1 cellular context compared by ENCODE assay signal in the genomic region with DNA sequence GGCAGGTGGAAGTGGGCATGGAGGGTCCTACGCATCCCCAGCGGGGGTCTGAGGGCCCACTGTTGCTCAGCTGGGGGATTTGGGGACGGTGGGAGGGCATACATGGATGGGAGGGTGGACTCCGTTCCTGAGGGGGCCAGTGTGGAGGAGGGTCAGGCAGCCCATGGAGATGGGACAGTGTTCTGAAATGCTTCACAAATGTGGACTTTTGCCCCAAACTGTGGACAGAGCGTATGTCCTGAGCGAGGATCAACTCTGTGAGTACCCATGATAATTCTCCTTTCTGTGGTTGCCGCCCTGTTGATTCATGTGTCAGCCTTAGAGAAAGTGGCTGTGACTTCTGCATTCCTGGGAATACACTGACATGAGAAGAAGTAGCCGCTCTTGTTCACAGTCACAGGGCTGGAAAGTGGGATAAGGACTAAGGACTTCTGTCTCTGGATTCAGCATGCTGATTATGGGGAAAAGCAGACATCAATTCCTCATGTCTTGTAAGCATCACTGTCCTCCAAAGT.
TF ChIP-seq lines count a peak whose summit lies in the region.

No MANE protein-coding gene starts in this region.

TF ChIP-seq in HepG2, 621 proteins besides CTCF, POLR2A, EP300 and RAD21 (continued from another document):
- TF ChIP-seq, protein P1, sequence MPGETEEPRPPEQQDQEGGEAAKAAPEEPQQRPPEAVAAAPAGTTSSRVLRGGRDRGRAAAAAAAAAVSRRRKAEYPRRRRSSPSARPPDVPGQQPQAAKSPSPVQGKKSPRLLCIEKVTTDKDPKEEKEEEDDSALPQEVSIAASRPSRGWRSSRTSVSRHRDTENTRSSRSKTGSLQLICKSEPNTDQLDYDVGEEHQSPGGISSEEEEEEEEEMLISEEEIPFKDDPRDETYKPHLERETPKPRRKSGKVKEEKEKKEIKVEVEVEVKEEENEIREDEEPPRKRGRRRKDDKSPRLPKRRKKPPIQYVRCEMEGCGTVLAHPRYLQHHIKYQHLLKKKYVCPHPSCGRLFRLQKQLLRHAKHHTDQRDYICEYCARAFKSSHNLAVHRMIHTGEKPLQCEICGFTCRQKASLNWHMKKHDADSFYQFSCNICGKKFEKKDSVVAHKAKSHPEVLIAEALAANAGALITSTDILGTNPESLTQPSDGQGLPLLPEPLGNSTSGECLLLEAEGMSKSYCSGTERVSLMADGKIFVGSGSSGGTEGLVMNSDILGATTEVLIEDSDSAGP (CRISPR knock-in tag; IDR thresholded peaks at IDR 0.05; ENCODE audit: borderline replicate concordance), result no peak
- TF ChIP-seq FOXA1 (IDR thresholded peaks at IDR 0.05), result no peak
- peak; percentile 59 for TF ChIP-seq FOXA1 (CRISPR knock-in tag; IDR thresholded peaks at IDR 0.05)
- TF ChIP-seq, protein P2, sequence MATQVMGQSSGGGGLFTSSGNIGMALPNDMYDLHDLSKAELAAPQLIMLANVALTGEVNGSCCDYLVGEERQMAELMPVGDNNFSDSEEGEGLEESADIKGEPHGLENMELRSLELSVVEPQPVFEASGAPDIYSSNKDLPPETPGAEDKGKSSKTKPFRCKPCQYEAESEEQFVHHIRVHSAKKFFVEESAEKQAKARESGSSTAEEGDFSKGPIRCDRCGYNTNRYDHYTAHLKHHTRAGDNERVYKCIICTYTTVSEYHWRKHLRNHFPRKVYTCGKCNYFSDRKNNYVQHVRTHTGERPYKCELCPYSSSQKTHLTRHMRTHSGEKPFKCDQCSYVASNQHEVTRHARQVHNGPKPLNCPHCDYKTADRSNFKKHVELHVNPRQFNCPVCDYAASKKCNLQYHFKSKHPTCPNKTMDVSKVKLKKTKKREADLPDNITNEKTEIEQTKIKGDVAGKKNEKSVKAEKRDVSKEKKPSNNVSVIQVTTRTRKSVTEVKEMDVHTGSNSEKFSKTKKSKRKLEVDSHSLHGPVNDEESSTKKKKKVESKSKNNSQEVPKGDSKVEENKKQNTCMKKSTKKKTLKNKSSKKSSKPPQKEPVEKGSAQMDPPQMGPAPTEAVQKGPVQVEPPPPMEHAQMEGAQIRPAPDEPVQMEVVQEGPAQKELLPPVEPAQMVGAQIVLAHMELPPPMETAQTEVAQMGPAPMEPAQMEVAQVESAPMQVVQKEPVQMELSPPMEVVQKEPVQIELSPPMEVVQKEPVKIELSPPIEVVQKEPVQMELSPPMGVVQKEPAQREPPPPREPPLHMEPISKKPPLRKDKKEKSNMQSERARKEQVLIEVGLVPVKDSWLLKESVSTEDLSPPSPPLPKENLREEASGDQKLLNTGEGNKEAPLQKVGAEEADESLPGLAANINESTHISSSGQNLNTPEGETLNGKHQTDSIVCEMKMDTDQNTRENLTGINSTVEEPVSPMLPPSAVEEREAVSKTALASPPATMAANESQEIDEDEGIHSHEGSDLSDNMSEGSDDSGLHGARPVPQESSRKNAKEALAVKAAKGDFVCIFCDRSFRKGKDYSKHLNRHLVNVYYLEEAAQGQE (IDR thresholded peaks at IDR 0.05; ENCODE audit: borderline replicate concordance in 1 of 2, low read depth in 1 of 2, low read length in 2 of 2), result no peak
- TF ChIP-seq, protein P3, sequence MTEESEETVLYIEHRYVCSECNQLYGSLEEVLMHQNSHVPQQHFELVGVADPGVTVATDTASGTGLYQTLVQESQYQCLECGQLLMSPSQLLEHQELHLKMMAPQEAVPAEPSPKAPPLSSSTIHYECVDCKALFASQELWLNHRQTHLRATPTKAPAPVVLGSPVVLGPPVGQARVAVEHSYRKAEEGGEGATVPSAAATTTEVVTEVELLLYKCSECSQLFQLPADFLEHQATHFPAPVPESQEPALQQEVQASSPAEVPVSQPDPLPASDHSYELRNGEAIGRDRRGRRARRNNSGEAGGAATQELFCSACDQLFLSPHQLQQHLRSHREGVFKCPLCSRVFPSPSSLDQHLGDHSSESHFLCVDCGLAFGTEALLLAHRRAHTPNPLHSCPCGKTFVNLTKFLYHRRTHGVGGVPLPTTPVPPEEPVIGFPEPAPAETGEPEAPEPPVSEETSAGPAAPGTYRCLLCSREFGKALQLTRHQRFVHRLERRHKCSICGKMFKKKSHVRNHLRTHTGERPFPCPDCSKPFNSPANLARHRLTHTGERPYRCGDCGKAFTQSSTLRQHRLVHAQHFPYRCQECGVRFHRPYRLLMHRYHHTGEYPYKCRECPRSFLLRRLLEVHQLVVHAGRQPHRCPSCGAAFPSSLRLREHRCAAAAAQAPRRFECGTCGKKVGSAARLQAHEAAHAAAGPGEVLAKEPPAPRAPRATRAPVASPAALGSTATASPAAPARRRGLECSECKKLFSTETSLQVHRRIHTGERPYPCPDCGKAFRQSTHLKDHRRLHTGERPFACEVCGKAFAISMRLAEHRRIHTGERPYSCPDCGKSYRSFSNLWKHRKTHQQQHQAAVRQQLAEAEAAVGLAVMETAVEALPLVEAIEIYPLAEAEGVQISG (CRISPR knock-in tag; IDR thresholded peaks at IDR 0.05), result no peak
